In the genomic region with DNA sequence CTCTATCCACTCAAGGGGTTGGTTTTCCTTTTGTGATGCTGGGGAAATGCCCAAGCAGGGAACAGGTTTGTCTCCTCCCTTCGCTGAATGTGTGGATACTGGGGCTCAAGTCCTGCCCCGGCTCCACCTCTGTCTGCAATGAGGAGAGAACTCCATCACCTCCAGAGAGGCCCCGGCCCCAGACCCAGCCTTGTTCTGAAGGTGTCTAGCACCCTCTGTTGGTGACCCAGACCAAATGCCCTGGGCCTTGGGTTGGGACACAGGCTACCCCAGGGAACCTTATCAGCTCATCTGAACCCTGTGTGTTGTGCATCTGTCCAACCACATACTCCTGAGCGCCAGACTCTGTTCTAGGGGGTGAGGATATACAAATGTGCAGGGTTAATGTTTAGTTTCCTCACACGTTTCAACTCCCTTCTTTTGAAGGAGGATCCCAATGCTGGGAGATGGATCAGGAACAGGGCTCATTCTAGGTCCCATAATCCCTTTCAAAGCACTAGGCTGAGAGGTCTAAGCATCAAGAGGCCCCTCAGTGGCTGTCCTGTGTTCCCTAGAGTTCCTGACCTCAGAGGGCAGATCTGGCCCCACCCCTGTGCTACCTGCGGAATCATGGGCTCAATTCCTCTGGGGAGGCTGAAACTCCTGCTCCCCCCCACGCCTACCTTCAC, we compare ENCODE assay signal across 8 cellular contexts.
A peak's percentile ranks its signal among the peaks of the same experiment; 100 is the strongest.
DNase-seq lines count a peak whose midpoint lies in the region; FAIRE-seq and TF ChIP-seq lines count a peak whose summit lies in the region.
"Had no signal": no experiment of that assay in that cellular context is flagged by ENCODE, and none has a peak within 500 bp of the region (broad histone marks: within the 10 kb centered on the region; RNA-seq: fewer than 3 reads in every experiment).

No MANE protein-coding gene starts in this region.

- FAIRE-seq in GM12892 (lab: Jason Lieb, UNC), result peak; percentile 78

- no peaks in the 10 kb centered on the region for H3K4me1 Mint-ChIP-seq in immature natural killer cell
- H3K4me1 Mint-ChIP-seq: central memory CD8-positive, alpha-beta T cell had no signal

- DNase-seq in GM12892 (ENCODE audit: insufficient read length), result peak; percentile 22
- DNase-seq in HT1080 (ENCODE audit: low read depth), result peak; percentile 38
- peak; percentile 11 to 12 for DNase-seq in SW 1271 (lab: John Stamatoyannopoulos, UW)
- peak; percentile 3 for DNase-seq in amniotic stem cell (lab: John Stamatoyannopoulos, UW)
- peak in 2 of 3 donors; percentile 27 to 42 for DNase-seq in immature natural killer cell
- peak; percentile 5 to 13 for DNase-seq in stimulated activated CD8-positive, alpha-beta memory T cell treated with anti-CD3 and anti-CD28 coated beads, Interleukin-15, amount 100 ng/mL, for 4 hours (ENCODE audit: low read depth in 2 of 2)
- DNase-seq in NCI-H774 (lab: John Stamatoyannopoulos, UW), result no peak

- TF ChIP-seq POLR2A in GM12892 (IDR thresholded peaks at IDR 0.05; ENCODE audit: low read depth, low read length), result no peak

- no peak overlapping the region for H3K4me3 Mint-ChIP-seq in immature natural killer cell
- H3K4me3 Mint-ChIP-seq: central memory CD8-positive, alpha-beta T cell had no signal

- no peaks in the 10 kb centered on the region for H3K9me3 Mint-ChIP-seq in immature natural killer cell
- H3K9me3 Mint-ChIP-seq: central memory CD8-positive, alpha-beta T cell had no signal

- no peaks in the 10 kb centered on the region for H3K36me3 Mint-ChIP-seq in immature natural killer cell

- no peak overlapping the region for H3K27ac Mint-ChIP-seq in immature natural killer cell

- H3K27me3 Mint-ChIP-seq in immature natural killer cell (ENCODE audit: low read depth in 3 of 3), result peaks cover 2 to 7% (median 2%) of the 10 kb centered on the region in 3 donors
